ENCODE assay signal across 22 cellular contexts in genomic region chr18:74370163-74370562, GRCh38. TPM values are rescaled to one million over a fixed set of nuclear protein-coding genes. Genes with fewer than 3 reads are reported as not detected.
DNase-seq lines count a peak whose midpoint lies in the region; ATAC-seq and TF ChIP-seq lines count a peak whose summit lies in the region.
"Had no signal": no experiment of that assay in that cellular context is flagged by ENCODE, and none has a peak within 500 bp of the region (broad histone marks: within the 10 kb centered on the region; RNA-seq: fewer than 3 reads in every experiment).

No MANE protein-coding gene starts in this region.

- H3K79me1 ChIP-seq in neuronal stem cell (ENCODE audit: low read depth, low read length) = no peaks in the 10 kb centered on the region

- WGBS in neuronal stem cell (ENCODE audit: extremely low coverage in 2 of 2, insufficient read length in 2 of 2, insufficient replicate concordance in 1 of 2), 2 donors = no CpG with 5 or more reads among the region's 2 CpGs

- no peak overlapping the region for H2AK5ac ChIP-seq in neuronal stem cell (ENCODE audit: low read depth, low read length)

- no peaks in the 10 kb centered on the region for H3K9me3 Mint-ChIP-seq in CD4-positive, CD25-positive, alpha-beta regulatory T cell
- H3K9me3 Mint-ChIP-seq in activated naive CD8-positive, alpha-beta T cell treated with anti-CD3 and anti-CD28 coated beads for 36 hours = no peaks in the 10 kb centered on the region
- H3K9me3 Mint-ChIP-seq in activated CD4-positive, alpha-beta memory T cell treated with anti-CD3 and anti-CD28 coated beads for 36 hours = no peaks in the 10 kb centered on the region
- H3K9me3 Mint-ChIP-seq: activated T-cell treated with anti-CD3 and anti-CD28 coated beads, Interleukin-2, amount 50 U/mL, for 24 hours had no signal

- CTCF ChIA-PET in OCI-LY7 (lab: Charles Lee; ENCODE audit: unreplicated experiment) = no interaction called here
- CTCF ChIA-PET in activated CD4-positive, alpha-beta memory T cell treated with anti-CD3 and anti-CD28 coated beads for 36 hours (lab: Charles Lee) = no interaction called here

- no peak for TF ChIP-seq CTCF in OCI-LY7 (conservative IDR thresholded peaks at IDR 0.05; ENCODE audit: low read length)

- no peak overlapping the region for H3K4me3 ChIP-seq in CD4-positive, CD25-positive, alpha-beta regulatory T cell (ENCODE audit: low read depth, low read length)
- H3K4me3 ChIP-seq in OCI-LY7 (ENCODE audit: low read depth, low read length, poor library complexity, severe bottlenecking) = no peak overlapping the region
- no peak overlapping the region for H3K4me3 ChIP-seq in neuronal stem cell (ENCODE audit: low read length in 2 of 2)
- H3K4me3 ChIP-seq: skin epidermis, thyroid gland had no signal

- H3K36me3 ChIP-seq in CD4-positive, CD25-positive, alpha-beta regulatory T cell (ENCODE audit: control insufficient read depth, insufficient read depth, low read length) = no peaks in the 10 kb centered on the region
- no peaks in the 10 kb centered on the region for H3K36me3 ChIP-seq in OCI-LY7 (ENCODE audit: insufficient read depth, low read length)
- no peaks in the 10 kb centered on the region for H3K36me3 ChIP-seq in neuronal stem cell (replicated peaks in 1 of 2; ENCODE audit: control insufficient read depth in 2 of 2, insufficient read depth in 2 of 2, low read length in 2 of 2)
- H3K36me3 ChIP-seq: thyroid gland had no signal

- no peak overlapping the region for H3K23ac ChIP-seq in neuronal stem cell (ENCODE audit: low read depth, low read length, poor library complexity)

- peak overlapping the region in 2 of 3 donors; percentile 4 to 78 for H3K27ac Mint-ChIP-seq in CD4-positive, CD25-positive, alpha-beta regulatory T cell
- H3K27ac Mint-ChIP-seq in activated naive CD8-positive, alpha-beta T cell treated with anti-CD3 and anti-CD28 coated beads for 36 hours = peak overlapping the region; percentile 67
- H3K27ac Mint-ChIP-seq in activated CD4-positive, alpha-beta memory T cell treated with anti-CD3 and anti-CD28 coated beads for 36 hours = no peak overlapping the region
- H3K27ac Mint-ChIP-seq: activated T-cell treated with anti-CD3 and anti-CD28 coated beads, Interleukin-2, amount 50 U/mL, for 24 hours had no signal

- H3K18ac ChIP-seq in neuronal stem cell (ENCODE audit: low read length) = no peak overlapping the region

- no peak for ATAC-seq in CD4-positive, CD25-positive, alpha-beta regulatory T cell (ENCODE audit: low read depth in 2 of 2)
- peak; percentile 64 for ATAC-seq in sciatic nerve

- H2BK12ac ChIP-seq in neuronal stem cell (ENCODE audit: low read length) = no peak overlapping the region

- peaks cover 14 to 44% (median 25%) of the 10 kb centered on the region in 4 donors for H3K4me1 Mint-ChIP-seq in CD4-positive, CD25-positive, alpha-beta regulatory T cell
- H3K4me1 Mint-ChIP-seq in activated naive CD8-positive, alpha-beta T cell treated with anti-CD3 and anti-CD28 coated beads for 36 hours = peaks cover 65% of the 10 kb centered on the region
- H3K4me1 Mint-ChIP-seq in activated CD4-positive, alpha-beta memory T cell treated with anti-CD3 and anti-CD28 coated beads for 36 hours (ENCODE audit: low read depth) = peaks cover 31% of the 10 kb centered on the region

- no peak overlapping the region for H2BK120ac ChIP-seq in neuronal stem cell (ENCODE audit: low read depth, low read length)

- no peaks in the 10 kb centered on the region for H3K79me2 ChIP-seq in OCI-LY7 (ENCODE audit: insufficient read depth, low read depth, low read length)
- H3K79me2 ChIP-seq: parathyroid adenoma had no signal

- H3K4me2 ChIP-seq in OCI-LY7 (ENCODE audit: low read length) = no peak overlapping the region
- H3K4me2 ChIP-seq in neuronal stem cell (ENCODE audit: insufficient read depth, low read length, poor library complexity, severe bottlenecking) = no peak overlapping the region

- peaks cover 23% of the 10 kb centered on the region for H3K4me1 ChIP-seq in CD4-positive, CD25-positive, alpha-beta regulatory T cell (ENCODE audit: control insufficient read depth, insufficient read depth, low read length, poor library complexity, severe bottlenecking)
- H3K4me1 ChIP-seq in OCI-LY7 (ENCODE audit: insufficient read depth, low read length, poor library complexity, severe bottlenecking) = no peaks in the 10 kb centered on the region
- H3K4me1 ChIP-seq in neuronal stem cell (ENCODE audit: control insufficient read depth in 2 of 2, insufficient read depth in 1 of 2, low read depth in 1 of 2, low read length in 2 of 2) = no peaks in the 10 kb centered on the region
- H3K4me1 ChIP-seq: parathyroid adenoma had no signal

- no peaks in the 10 kb centered on the region for H3K9me2 ChIP-seq in OCI-LY7 (ENCODE audit: insufficient read depth, low read length)

- H2BK15ac ChIP-seq in neuronal stem cell (ENCODE audit: low read length) = no peak overlapping the region

- H3K27ac ChIP-seq in CD4-positive, CD25-positive, alpha-beta regulatory T cell (ENCODE audit: insufficient read depth, low read length, poor library complexity, severe bottlenecking) = no peak overlapping the region
- H3K27ac ChIP-seq in OCI-LY7 (ENCODE audit: low read depth, low read length, poor library complexity, severe bottlenecking) (no peak overlapping the region), neuronal stem cell (replicated peaks; ENCODE audit: low read length) (no peak overlapping the region)
- H3K27ac ChIP-seq: parathyroid adenoma, thyroid gland had no signal

- POLR2A ChIA-PET in OCI-LY7 (lab: Charles Lee) = no interaction called here
- POLR2A ChIA-PET in activated CD4-positive, alpha-beta memory T cell treated with anti-CD3 and anti-CD28 coated beads for 36 hours (lab: Charles Lee) = no interaction called here

- peaks cover 2% of the 10 kb centered on the region for H3K27me3 ChIP-seq in CD4-positive, CD25-positive, alpha-beta regulatory T cell (ENCODE audit: control insufficient read depth, insufficient read depth, low read length)
- peaks cover 0 to 4% (median 0%) of the 10 kb centered on the region in 3 experiments for H3K27me3 ChIP-seq in neuronal stem cell (ENCODE audit: control insufficient read depth in 3 of 3, insufficient read depth in 3 of 3, low read depth in 1 of 3, low read length in 3 of 3)
- H3K27me3 ChIP-seq: thyroid gland had no signal

- no peak overlapping the region for H4K91ac ChIP-seq in neuronal stem cell (ENCODE audit: low read depth, low read length, poor library complexity)

- no peak overlapping the region for H3K4me3 Mint-ChIP-seq in CD4-positive, CD25-positive, alpha-beta regulatory T cell
- no peak overlapping the region for H3K4me3 Mint-ChIP-seq in activated naive CD8-positive, alpha-beta T cell treated with anti-CD3 and anti-CD28 coated beads for 36 hours
- H3K4me3 Mint-ChIP-seq in activated CD4-positive, alpha-beta memory T cell treated with anti-CD3 and anti-CD28 coated beads for 36 hours = no peak overlapping the region
- H3K4me3 Mint-ChIP-seq: activated T-cell treated with anti-CD3 and anti-CD28 coated beads, Interleukin-2, amount 50 U/mL, for 24 hours had no signal

- no peak overlapping the region for H4K8ac ChIP-seq in neuronal stem cell (ENCODE audit: low read depth, low read length)

- no TSS peak for BruUV-seq in OCI-LY7 (replicated peaks; lab: Mats Ljungman, UMichigan)

- no peaks in the 10 kb centered on the region for H4K20me1 ChIP-seq in OCI-LY7 (ENCODE audit: insufficient read depth, low read length)

- no peak overlapping the region for H2BK5ac ChIP-seq in neuronal stem cell (ENCODE audit: low read length)

- peaks cover 14% of the 10 kb centered on the region for H3K27me3 Mint-ChIP-seq in CD4-positive, CD25-positive, alpha-beta regulatory T cell
- no peaks in the 10 kb centered on the region for H3K27me3 Mint-ChIP-seq in activated naive CD8-positive, alpha-beta T cell treated with anti-CD3 and anti-CD28 coated beads for 36 hours
- peaks cover 5% of the 10 kb centered on the region for H3K27me3 Mint-ChIP-seq in activated CD4-positive, alpha-beta memory T cell treated with anti-CD3 and anti-CD28 coated beads for 36 hours

- H3K9me3 ChIP-seq in CD4-positive, CD25-positive, alpha-beta regulatory T cell (ENCODE audit: control insufficient read depth in 2 of 2, low read length in 2 of 2) = no peaks in the 10 kb centered on the region
- H3K9me3 ChIP-seq in OCI-LY7 (ENCODE audit: low read length) (no peaks in the 10 kb centered on the region), neuronal stem cell (replicated peaks in 1 of 2; ENCODE audit: control insufficient read depth in 2 of 2, insufficient read depth in 1 of 2, low read depth in 1 of 2, low read length in 2 of 2) (no peaks in the 10 kb centered on the region)
- H3K9me3 ChIP-seq: thyroid gland had no signal

- intact Hi-C loops in sciatic nerve (cut with DNase I) = loop anchor here (10.0 kb wide), 1 partner anchor 105 kb away; no protein-coding TSS in a partner anchor
- intact Hi-C loops in OCI-LY7 (cut with micrococcal nuclease; ENCODE audit: unreplicated experiment) = no loop called here
- intact Hi-C loops in activated CD4-positive, alpha-beta memory T cell treated with anti-CD3 and anti-CD28 coated beads for 36 hours (cut with micrococcal nuclease) = loop anchor here (5.0 kb wide), 2 partner anchors 78 to 227 kb away; partner anchors contain the start of genes CYB5A and ZNF407

- no peak overlapping the region for H3K14ac ChIP-seq in neuronal stem cell (ENCODE audit: low read length)

- DNase-seq in CD4-positive, CD25-positive, alpha-beta regulatory T cell = no peak
- DNase-seq in Kasumi-1 (lab: John Stamatoyannopoulos, UW) (peak; percentile 17 to 29), sciatic nerve (ENCODE audit: low spot score) (no peak), OCI-LY7 (ENCODE audit: low spot score) (no peak), neuronal stem cell (ENCODE audit: low spot score) (no peak), KG1 (lab: John Stamatoyannopoulos, UW) (no peak)
- DNase-seq in activated naive CD8-positive, alpha-beta T cell treated with anti-CD3 and anti-CD28 coated beads for 36 hours = no peak
- DNase-seq in activated CD4-positive, alpha-beta memory T cell treated with anti-CD3 and anti-CD28 coated beads for 36 hours = no peak
- DNase-seq: activated CD4-positive, alpha-beta T cell treated with anti-CD3 and anti-CD28 coated beads for 4 hours; activated T-cell treated with anti-CD3 and anti-CD28 coated beads, Interleukin-2, amount 50 U/mL, for 24 hours; DMS53; effector CD4-positive, alpha-beta T cell; IMR-90; NCI-H1048; NCI-H774; stimulated activated CD4-positive, alpha-beta T cell treated with anti-CD3 and anti-CD28 coated beads, Interleukin-4, amount 100 ng/mL, for 4 hours; T-helper 9 cell; thyroid gland had no signal

- H2AFZ ChIP-seq in OCI-LY7 (ENCODE audit: low read length) = no peak overlapping the region
- H2AFZ ChIP-seq in neuronal stem cell (ENCODE audit: low read length) = no peak overlapping the region
- H2AFZ ChIP-seq: parathyroid adenoma had no signal

- H3K9ac ChIP-seq in neuronal stem cell (ENCODE audit: low read depth, low read length, poor library complexity) = no peak overlapping the region
- H3K9ac ChIP-seq: parathyroid adenoma had no signal

- no peak overlapping the region for H3K4ac ChIP-seq in neuronal stem cell (ENCODE audit: low read length)

- no peaks in the 10 kb centered on the region for H3K36me3 Mint-ChIP-seq in CD4-positive, CD25-positive, alpha-beta regulatory T cell
- no peaks in the 10 kb centered on the region for H3K36me3 Mint-ChIP-seq in activated naive CD8-positive, alpha-beta T cell treated with anti-CD3 and anti-CD28 coated beads for 36 hours
- H3K36me3 Mint-ChIP-seq in activated CD4-positive, alpha-beta memory T cell treated with anti-CD3 and anti-CD28 coated beads for 36 hours = no peaks in the 10 kb centered on the region

RNA-seq across cellular contexts. Expression of gene C18orf63, which starts 54.5 kb away (rescaled TPM):
- not detected for total RNA-seq in CD4-positive, CD25-positive, alpha-beta regulatory T cell
- polyA plus RNA-seq in CD4-positive, CD25-positive, alpha-beta regulatory T cell = not detected
- not detected for total RNA-seq in activated naive CD8-positive, alpha-beta T cell treated with anti-CD3 and anti-CD28 coated beads for 36 hours
- total RNA-seq in sciatic nerve (not detected), OCI-LY7 (2022) (not detected in 2 replicates)
- not detected in 2 replicates for total RNA-seq in OCI-LY7 (2014; rRNA removed; shearing (Covaris generic))
- polyA plus RNA-seq in neuronal stem cell (2013, experiment 1 of 2) = not detected
- not detected for polyA plus RNA-seq in neuronal stem cell (2013, experiment 2 of 2)
- total RNA-seq in activated CD4-positive, alpha-beta memory T cell treated with anti-CD3 and anti-CD28 coated beads for 36 hours = not detected
- total RNA-seq: cardiac septum, IMR-90, liver, thyroid gland had no signal
- polyA plus RNA-seq: IMR-90, liver had no signal

Comparison
In these comparisons a context has a peak if more than half of its experiments do, and no peak if none do; other contexts are left out.
1. DNase-seq: peak in Kasumi-1 (2 of 2); none in CD4-positive, CD25-positive, alpha-beta regulatory T cell (0 of 3), activated naive CD8-positive, alpha-beta T cell treated with anti-CD3 and anti-CD28 coated beads for 36 hours (single experiment), sciatic nerve (single experiment), OCI-LY7 (single experiment), neuronal stem cell (single experiment), activated CD4-positive, alpha-beta memory T cell treated with anti-CD3 and anti-CD28 coated beads for 36 hours (single experiment) and KG1 (single experiment).